Comparison of ENCODE assay signal across 8 cellular contexts in genomic region chr14:58239259-58240210, GRCh38. TPM values are rescaled to one million over a fixed set of nuclear protein-coding genes. Genes with fewer than 3 reads are reported as not detected.
DNase-seq lines count a peak whose midpoint lies in the region; ATAC-seq, FAIRE-seq and TF ChIP-seq lines count a peak whose summit lies in the region.

No MANE protein-coding gene starts in this region.

- no peak for TF ChIP-seq CTCF in WTC11 (IDR thresholded peaks at IDR 0.05)

- no peaks in the 10 kb centered on the region for H3K36me3 Mint-ChIP-seq in WTC11

- H3K27me3 Mint-ChIP-seq in WTC11 (ENCODE audit: low read depth) = no peaks in the 10 kb centered on the region; the same call in 1 of the 2 replicates

- H3K4me3 Mint-ChIP-seq in WTC11 = no peak overlapping the region

- CTCF ChIA-PET in WTC11 (lab: Charles Lee) = no interaction called here

- FAIRE-seq in A204.1 (lab: Jason Lieb, UNC) = peak; percentile 80

- H3K4me1 Mint-ChIP-seq in WTC11 = peaks cover 12% of the 10 kb centered on the region

- POLR2A ChIA-PET in WTC11 (lab: Charles Lee) = no interaction called here

- no peaks in the 10 kb centered on the region for H3K9me3 Mint-ChIP-seq in WTC11

- H3K27ac Mint-ChIP-seq in WTC11 = no peak overlapping the region

- DNase-seq in NCI-H2029 (lab: John Stamatoyannopoulos, UW) (peak; percentile 67), WTC11 (ENCODE audit: low spot score) (peak; percentile 57), caudate nucleus (lab: John Stamatoyannopoulos, UW) (peak in 55 of 61 donors; percentile 9 to 91 (median 57)), islet precursor cell (peak; percentile 77)
- peak; percentile 82 for DNase-seq in stimulated activated CD4-positive, alpha-beta T cell treated with anti-CD3 and anti-CD28 coated beads, Interleukin-12 subunit alpha, Interleukin-12 subunit beta, amount 100 ng/mL, for 4 hours

- H3K27ac ChIP-seq in caudate nucleus (ENCODE audit: low read depth, low read length) = peak overlapping the region; percentile 72

- ATAC-seq in GM19395 (IDR thresholded peaks at IDR 0.05; ENCODE audit: unreplicated experiment) = peak; percentile 30
- ATAC-seq in WTC11 = peak; percentile 31
- no peak for ATAC-seq in HG03571 (IDR thresholded peaks at IDR 0.05; ENCODE audit: unreplicated experiment)

TF ChIP-seq in WTC11, 78 proteins besides CTCF, POLR2A, EP300 and RAD21:
- TF ChIP-seq TEAD1 (CRISPR knock-in tag; IDR thresholded peaks at IDR 0.05) = peak; percentile 36; the same call in 1 of the 2 replicates
- TF ChIP-seq SMAD4 (CRISPR knock-in tag; IDR thresholded peaks at IDR 0.05) = no peak
- peak; percentile 44; the same call in 1 of the 2 replicates for TF ChIP-seq HMGXB4 (CRISPR knock-in tag; IDR thresholded peaks at IDR 0.05)
- 0 out of 2 replicates have a peak, but pooled peaks have one; percentile 36 for TF ChIP-seq ETV6 (CRISPR knock-in tag; IDR thresholded peaks at IDR 0.05)

RNA-seq across cellular contexts. Expression of gene PSMA3, which starts 5.1 kb away (rescaled TPM):
- 260 to 286 TPM (median 270 TPM) in 3 replicates for total RNA-seq in WTC11 (2021)

RNA-seq across cellular contexts. Expression of gene ACTR10, which starts 39.6 kb away (rescaled TPM):
- 30.9 to 35.5 TPM (median 32.5 TPM) in 3 replicates for total RNA-seq in WTC11 (2021)

RNA-seq across cellular contexts. Expression of gene ARID4A, which starts 58.8 kb away (rescaled TPM):
- 12.5 to 15.0 TPM (median 12.6 TPM) in 3 replicates for total RNA-seq in WTC11 (2021)
